Comparison of ENCODE assay signal across 8 cellular contexts in genomic region chr1:12161662-12162458, GRCh38. TPM values are rescaled to one million over a fixed set of nuclear protein-coding genes. Genes with fewer than 3 reads are reported as not detected.
DNase-seq lines count a peak whose midpoint lies in the region; ATAC-seq and TF ChIP-seq lines count a peak whose summit lies in the region.

No MANE protein-coding gene starts in this region.

- peak overlapping the region; percentile 83 for H3K27ac Mint-ChIP-seq in activated naive CD4-positive, alpha-beta T cell treated with anti-CD3 and anti-CD28 coated beads for 36 hours

- DNase-seq in RWPE1 (ENCODE audit: low spot score) (peak; percentile 82), cardiac septum (ENCODE audit: low spot score) (peak; percentile 96), NCI-H1417 treated with DMSO at 0.1 percent for 48 hours (lab: John Stamatoyannopoulos, UW) (no peak)
- DNase-seq in activated naive CD4-positive, alpha-beta T cell treated with anti-CD3 and anti-CD28 coated beads for 36 hours: peak; percentile 92

- peaks cover 1% of the 10 kb centered on the region for H3K36me3 Mint-ChIP-seq in activated naive CD4-positive, alpha-beta T cell treated with anti-CD3 and anti-CD28 coated beads for 36 hours (ENCODE audit: low read depth)

- no peak overlapping the region for H3K4me3 ChIP-seq in ACC112 (ENCODE audit: low read depth, low read length)
- peak overlapping the region in 2 of 3 donors; percentile 45 to 48 for H3K4me3 ChIP-seq in skeletal muscle tissue (ENCODE audit: low read length in 3 of 3)

- ATAC-seq in GM18868 (IDR thresholded peaks at IDR 0.05; ENCODE audit: unreplicated experiment): peak; percentile 70
- ATAC-seq in HG03095 (IDR thresholded peaks at IDR 0.05; ENCODE audit: unreplicated experiment): peak; percentile 68

- no peak overlapping the region for H2AFZ ChIP-seq in ACC112 (ENCODE audit: low read length, unreplicated experiment)

- H3K9ac ChIP-seq in skeletal muscle tissue (ENCODE audit: low read depth in 1 of 3, low read length in 3 of 3): peak overlapping the region; percentile 10 to 57 (median 55)

- no peaks in the 10 kb centered on the region for H3K27me3 Mint-ChIP-seq in activated naive CD4-positive, alpha-beta T cell treated with anti-CD3 and anti-CD28 coated beads for 36 hours (ENCODE audit: low read depth)

- H3K4me1 Mint-ChIP-seq in activated naive CD4-positive, alpha-beta T cell treated with anti-CD3 and anti-CD28 coated beads for 36 hours (ENCODE audit: low read depth): peaks cover 70% of the 10 kb centered on the region

- no peak for TF ChIP-seq CTCF in RWPE1 (conservative IDR thresholded peaks at IDR 0.05; ENCODE audit: low read depth)

- CTCF ChIA-PET in RWPE1 (lab: Yijun Ruan, JAX): interaction anchor here (1.0 to 1.4 kb wide), 2 partner anchors 16 to 37 kb away, joined by 5 to 7 read pairs; no protein-coding TSS in a partner anchor
- CTCF ChIA-PET in activated naive CD4-positive, alpha-beta T cell treated with anti-CD3 and anti-CD28 coated beads for 36 hours (lab: Charles Lee): interaction anchor here (1.6 to 3.2 kb wide), 2 partner anchors 16 to 38 kb away, joined by 8 to 10 read pairs; no protein-coding TSS in a partner anchor

- H3K27ac ChIP-seq in ACC112 (ENCODE audit: low read depth, low read length) (peak overlapping the region; percentile 39), RWPE1 (peak overlapping the region; percentile 72), skeletal muscle tissue (ENCODE audit: low read depth, low read length) (peak overlapping the region; percentile 70)

- POLR2A ChIA-PET in RWPE1 (lab: Yijun Ruan, JAX; ENCODE audit: low non-redundant PET): no interaction called here

- H3K9me3 Mint-ChIP-seq in activated naive CD4-positive, alpha-beta T cell treated with anti-CD3 and anti-CD28 coated beads for 36 hours: peaks cover 2% of the 10 kb centered on the region

- no peak overlapping the region for H3K4me3 Mint-ChIP-seq in activated naive CD4-positive, alpha-beta T cell treated with anti-CD3 and anti-CD28 coated beads for 36 hours

- H3K36me3 ChIP-seq in ACC112 (ENCODE audit: insufficient read depth, low read length): no peaks in the 10 kb centered on the region
- no peaks in the 10 kb centered on the region for H3K36me3 ChIP-seq in skeletal muscle tissue (ENCODE audit: control insufficient read depth in 3 of 3, insufficient read depth in 3 of 3, low read length in 3 of 3)

- no peaks in the 10 kb centered on the region for H3K27me3 ChIP-seq in ACC112 (ENCODE audit: insufficient read depth, low read length)
- no peaks in the 10 kb centered on the region for H3K27me3 ChIP-seq in skeletal muscle tissue (ENCODE audit: control insufficient read depth in 3 of 3, insufficient read depth in 3 of 3, low read length in 3 of 3)

- intact Hi-C loops in activated naive CD4-positive, alpha-beta T cell treated with anti-CD3 and anti-CD28 coated beads for 36 hours (cut with micrococcal nuclease): loop anchor here (1.0 to 2.0 kb wide), 2 partner anchors 16 to 47 kb away; no protein-coding TSS in a partner anchor
- intact Hi-C loops in cardiac septum (cut with DNase I): no loop called here

- H3K79me2 ChIP-seq in ACC112 (ENCODE audit: control insufficient read depth, insufficient read depth, low read length, unreplicated experiment): no peaks in the 10 kb centered on the region

- H3K4me1 ChIP-seq in ACC112 (ENCODE audit: control insufficient read depth, insufficient read depth, low read length, unreplicated experiment): peaks cover 33% of the 10 kb centered on the region
- peaks cover 19 to 36% (median 29%) of the 10 kb centered on the region in 3 donors for H3K4me1 ChIP-seq in skeletal muscle tissue (ENCODE audit: control insufficient read depth in 3 of 3, insufficient read depth in 3 of 3, low read length in 3 of 3)

- no peaks in the 10 kb centered on the region for H3K9me3 ChIP-seq in skeletal muscle tissue (ENCODE audit: control insufficient read depth in 3 of 3, low read length in 3 of 3)

RNA-seq across cellular contexts. Expression of gene TNFRSF1B, which starts 4.9 kb away (rescaled TPM):
- total RNA-seq in activated naive CD4-positive, alpha-beta T cell treated with anti-CD3 and anti-CD28 coated beads for 36 hours: 10 to 100 TPM; 69.4 to 75.7 TPM
- total RNA-seq in cardiac septum (15.5 TPM), skeletal muscle tissue (9.9 TPM)
